ENCODE assay signal across 10 cellular contexts in genomic region chr11:122661182-122661945, GRCh38. TPM values are rescaled to one million over a fixed set of nuclear protein-coding genes. Genes with fewer than 3 reads are reported as not detected.
DNase-seq lines count a peak whose midpoint lies in the region; ATAC-seq, FAIRE-seq and TF ChIP-seq lines count a peak whose summit lies in the region.
"Had no signal": no experiment of that assay in that cellular context is flagged by ENCODE, and none has a peak within 500 bp of the region (broad histone marks: within the 10 kb centered on the region; RNA-seq: fewer than 3 reads in every experiment).

No MANE protein-coding gene starts in this region.

- no peaks in the 10 kb centered on the region for H3K9me3 ChIP-seq in T-helper 17 cell (ENCODE audit: control insufficient read depth, low read length, poor library complexity, severe bottlenecking)
- peaks cover 6% of the 10 kb centered on the region for H3K9me3 ChIP-seq in mesodermal cell (ENCODE audit: control insufficient read depth, low read length)

- TF ChIP-seq POLR2A in GM12891 (IDR thresholded peaks at IDR 0.05; ENCODE audit: low read depth, low read length): no peak

- no peaks in the 10 kb centered on the region for H3K36me3 Mint-ChIP-seq in T-helper 17 cell (ENCODE audit: low read depth)

- no peak overlapping the region for H3K4me3 Mint-ChIP-seq in T-helper 17 cell
- H3K4me3 Mint-ChIP-seq: activated CD4-positive, alpha-beta T cell treated with anti-CD3 and anti-CD28 coated beads, Interleukin-2, amount 10 ng/mL, durations not matched to agents 24 days and 14 days had no signal

- 87 to 91% methylated on average over 3 to 5 of the region's 7 CpGs for WGBS in mesodermal cell (ENCODE audit: insufficient coverage in 2 of 2), 2 experiments

- no peak for ATAC-seq in T-helper 17 cell
- ATAC-seq in GM19023 (IDR thresholded peaks at IDR 0.05; ENCODE audit: unreplicated experiment): no peak
- ATAC-seq: GM12878 had no signal

- H3K4me1 ChIP-seq in mesodermal cell (ENCODE audit: control insufficient read depth, insufficient read depth, low read length, poor library complexity, severe bottlenecking): peaks cover 43% of the 10 kb centered on the region

- peak overlapping the region; percentile 65 for H3K27ac Mint-ChIP-seq in T-helper 17 cell
- H3K27ac Mint-ChIP-seq: activated CD4-positive, alpha-beta T cell treated with anti-CD3 and anti-CD28 coated beads, Interleukin-2, amount 10 ng/mL, durations not matched to agents 24 days and 14 days had no signal

- DNase-seq in DMS79 (lab: John Stamatoyannopoulos, UW) (peak; percentile 96), NCI-H1105 treated with DMSO at 0.1 percent for 48 hours (lab: John Stamatoyannopoulos, UW) (peak; percentile 98), T-helper 17 cell (no peak), globus pallidus (ENCODE audit: low spot score) (no peak), GM12891 (ENCODE audit: insufficient read length, low spot score) (no peak)
- no peak for DNase-seq in activated CD4-positive, CD25-positive, alpha-beta regulatory T cell treated with anti-CD3 and anti-CD28 coated beads, Interleukin-2, amount 50 U/mL, for 72 hours
- DNase-seq: activated CD4-positive, alpha-beta T cell treated with anti-CD3 and anti-CD28 coated beads, Interleukin-2, amount 10 ng/mL, durations not matched to agents 24 days and 14 days had no signal

- H3K27ac ChIP-seq in mesodermal cell (ENCODE audit: low read depth, low read length, severe bottlenecking): peak overlapping the region; percentile 1

- H3K27me3 Mint-ChIP-seq in T-helper 17 cell: no peaks in the 10 kb centered on the region

- H3K4me3 ChIP-seq in mesodermal cell (ENCODE audit: extremely low read depth, insufficient read depth, low read length, poor library complexity, severe bottlenecking): no peak overlapping the region
- H3K4me3 ChIP-seq: GM12878 had no signal

- peaks cover 41% of the 10 kb centered on the region for H3K4me1 Mint-ChIP-seq in T-helper 17 cell

- peaks cover 53% of the 10 kb centered on the region for H3K36me3 ChIP-seq in mesodermal cell (ENCODE audit: control insufficient read depth, insufficient read depth, low read length)

- no peak for FAIRE-seq in GM12891 (lab: Jason Lieb, UNC)
- FAIRE-seq: GM12878 had no signal

TF ChIP-seq in GM12891, 5 proteins besides CTCF, POLR2A, EP300 and RAD21:
- TF ChIP-seq SPI1 (IDR thresholded peaks at IDR 0.05; ENCODE audit: low read depth, low read length) (no peak), PAX5 (IDR thresholded peaks at IDR 0.05; ENCODE audit: insufficient read depth, low read length, severe bottlenecking) (no peak), POLR2AphosphoS5 (IDR thresholded peaks at IDR 0.05; ENCODE audit: low read depth, low read length) (no peak), TAF1 (IDR thresholded peaks at IDR 0.05; ENCODE audit: low read depth, low read length) (no peak), POU2F2 (IDR thresholded peaks at IDR 0.05; ENCODE audit: low read depth, low read length) (no peak)

RNA-seq across cellular contexts. Expression of gene UBASH3B, which starts 5.8 kb away (rescaled TPM):
- total RNA-seq in T-helper 17 cell: 10 to 100 TPM; 22.6 to 23.6 TPM
- 18.6 TPM for polyA plus RNA-seq in mesodermal cell (2013, experiment 1 of 2)
- polyA plus RNA-seq in mesodermal cell (2013, experiment 2 of 2): 11.6 TPM
- polyA plus RNA-seq in GM12891 (2012; ENCODE audit: low read depth, missing spikeins): 11.1 TPM

Comparison
In these comparisons a context has a peak if more than half of its experiments do, and no peak if none do; other contexts are left out.
1. DNase-seq: peak in DMS79 (single experiment) and NCI-H1105 treated with DMSO at 0.1 percent for 48 hours (single experiment); none in T-helper 17 cell (0 of 3), globus pallidus (single experiment), activated CD4-positive, CD25-positive, alpha-beta regulatory T cell treated with anti-CD3 and anti-CD28 coated beads, Interleukin-2, amount 50 U/mL, for 72 hours (single experiment) and GM12891 (single experiment).